Comparison of ENCODE assay signal across 29 cellular contexts in genomic region chr20:39132511-39132910, GRCh38.
DNase-seq lines count a peak whose midpoint lies in the region; ATAC-seq and TF ChIP-seq lines count a peak whose summit lies in the region.
"Had no signal": no experiment of that assay in that cellular context is flagged by ENCODE, and none has a peak within 500 bp of the region (broad histone marks: within the 10 kb centered on the region; RNA-seq: fewer than 3 reads in every experiment).

No MANE protein-coding gene starts in this region.

- no peak overlapping the region for H2BK15ac ChIP-seq in neuronal stem cell (ENCODE audit: low read length)

- no peak for TF ChIP-seq CTCF in parathyroid adenoma (IDR thresholded peaks at IDR 0.05)

- H2BK12ac ChIP-seq in neuronal stem cell (ENCODE audit: low read length) = no peak overlapping the region

- H3K4me1 ChIP-seq in neuronal stem cell (ENCODE audit: control insufficient read depth in 2 of 2, insufficient read depth in 1 of 2, low read depth in 1 of 2, low read length in 2 of 2) (peaks cover 5 to 12% of the 10 kb centered on the region in 2 donors), parathyroid adenoma (peaks cover 25% of the 10 kb centered on the region)
- H3K4me1 ChIP-seq: A549, BE2C, BLaER1, Caco-2 had no signal

- H3K4me2 ChIP-seq in neuronal stem cell (ENCODE audit: insufficient read depth, low read length, poor library complexity, severe bottlenecking) (no peak overlapping the region), parathyroid adenoma (ENCODE audit: low read length) (no peak overlapping the region)
- H3K4me2 ChIP-seq: A549; BLaER1; BLaER1 treated with 17β-estradiol and CSF1 and Interleukin-3, amounts not matched to agents 10 nM and 100 nM had no signal

- no peak overlapping the region for H2BK5ac ChIP-seq in neuronal stem cell (ENCODE audit: low read length)

- H3K9me3 ChIP-seq in neuronal stem cell (replicated peaks in 1 of 2; ENCODE audit: control insufficient read depth in 2 of 2, insufficient read depth in 1 of 2, low read depth in 1 of 2, low read length in 2 of 2) = no peaks in the 10 kb centered on the region
- no peaks in the 10 kb centered on the region for H3K9me3 ChIP-seq in parathyroid adenoma (ENCODE audit: control insufficient read depth, low read length)
- H3K9me3 ChIP-seq: A549; BE2C; BLaER1; BLaER1 treated with 17β-estradiol and CSF1 and Interleukin-3, amounts not matched to agents 10 nM and 100 nM; Caco-2 had no signal

- no peak overlapping the region for H3K14ac ChIP-seq in neuronal stem cell (ENCODE audit: low read length)

- no peak overlapping the region for H2BK120ac ChIP-seq in neuronal stem cell (ENCODE audit: low read depth, low read length)

- no CpG with 5 or more reads among the region's 5 CpGs for WGBS in neuronal stem cell (ENCODE audit: extremely low coverage in 2 of 2, insufficient read length in 2 of 2, insufficient replicate concordance in 1 of 2), 2 donors

- no peak overlapping the region for H3K9ac ChIP-seq in neuronal stem cell (ENCODE audit: low read depth, low read length, poor library complexity)
- H3K9ac ChIP-seq in parathyroid adenoma = no peak overlapping the region
- H3K9ac ChIP-seq: BLaER1; BLaER1 treated with 17β-estradiol and CSF1 and Interleukin-3, amounts not matched to agents 10 nM and 100 nM had no signal

- no peak overlapping the region for H3K4ac ChIP-seq in neuronal stem cell (ENCODE audit: low read length)

- no peak overlapping the region for H2AK5ac ChIP-seq in neuronal stem cell (ENCODE audit: low read depth, low read length)

- DNase-seq in SK-N-DZ (ENCODE audit: low spot score) = peak; percentile 92
- DNase-seq in neuronal stem cell (ENCODE audit: low spot score) = no peak
- no peak for DNase-seq in activated T-cell treated with anti-CD3 and anti-CD28 coated beads for 4 hours
- no peak for DNase-seq in SKM-1 treated with dmso at 0.1 percent for 144 hours (lab: John Stamatoyannopoulos, UW; ENCODE audit: unreplicated experiment)
- DNase-seq: 8988T; ACHN; AML-193; BE2C; C1 segment of cervical spinal cord; Caco-2; Calu3; CD4-positive, alpha-beta memory T cell; CD4-positive, alpha-beta T cell; CD4-positive, CD25-positive, alpha-beta regulatory T cell; CD8-positive, alpha-beta memory T cell; CD8-positive, alpha-beta T cell; COR-L47; DMS 273 treated with DMSO at 0.1 percent for 48 hours; DMS79; DMS79 treated with DMSO at 0.1 percent for 48 hours; DND-41; EL had no signal

- H2AFZ ChIP-seq in neuronal stem cell (ENCODE audit: low read length) (no peak overlapping the region), parathyroid adenoma (peak overlapping the region; percentile 30)

- H4K91ac ChIP-seq in neuronal stem cell (ENCODE audit: low read depth, low read length, poor library complexity) = no peak overlapping the region

- H3K36me3 ChIP-seq in neuronal stem cell (replicated peaks in 1 of 2; ENCODE audit: control insufficient read depth in 2 of 2, insufficient read depth in 2 of 2, low read length in 2 of 2) (no peaks in the 10 kb centered on the region), parathyroid adenoma (ENCODE audit: control insufficient read depth, insufficient read depth, low read length) (no peaks in the 10 kb centered on the region)
- H3K36me3 ChIP-seq: BE2C; BLaER1; BLaER1 treated with 17β-estradiol and CSF1 and Interleukin-3, amounts not matched to agents 10 nM and 100 nM had no signal

- peak overlapping the region; percentile 39 for H3K18ac ChIP-seq in neuronal stem cell (ENCODE audit: low read length)

- no peak overlapping the region for H3K23ac ChIP-seq in neuronal stem cell (ENCODE audit: low read depth, low read length, poor library complexity)

- no peaks in the 10 kb centered on the region for H3K79me1 ChIP-seq in neuronal stem cell (ENCODE audit: low read depth, low read length)

- ATAC-seq in GM18502 (IDR thresholded peaks at IDR 0.05; ENCODE audit: poor library complexity, unreplicated experiment) = no peak
- ATAC-seq: A549; CD8-positive, alpha-beta T cell had no signal

- H3K27me3 ChIP-seq in neuronal stem cell (ENCODE audit: control insufficient read depth in 3 of 3, insufficient read depth in 3 of 3, low read depth in 1 of 3, low read length in 3 of 3) (peaks cover 0 to 9% (median 0%) of the 10 kb centered on the region in 3 experiments), parathyroid adenoma (ENCODE audit: control insufficient read depth, insufficient read depth, low read length) (no peaks in the 10 kb centered on the region)
- H3K27me3 ChIP-seq: BE2C; BLaER1; BLaER1 treated with 17β-estradiol and CSF1 and Interleukin-3, amounts not matched to agents 10 nM and 100 nM had no signal

- H3K27ac ChIP-seq in neuronal stem cell (replicated peaks; ENCODE audit: low read length) (no peak overlapping the region), parathyroid adenoma (no peak overlapping the region)
- H3K27ac ChIP-seq: 22Rv1; A549; BLaER1; BLaER1 treated with 17β-estradiol and CSF1 and Interleukin-3, amounts not matched to agents 10 nM and 100 nM; C4-2B had no signal

- H4K8ac ChIP-seq in neuronal stem cell (ENCODE audit: low read depth, low read length) = no peak overlapping the region

- no peak overlapping the region for H3K4me3 ChIP-seq in neuronal stem cell (ENCODE audit: low read length in 2 of 2)
- H3K4me3 ChIP-seq in parathyroid adenoma (ENCODE audit: low read depth, low read length) = no peak overlapping the region
- H3K4me3 ChIP-seq: A549; BLaER1; BLaER1 treated with 17β-estradiol and CSF1 and Interleukin-3, amounts not matched to agents 10 nM and 100 nM had no signal

- no peaks in the 10 kb centered on the region for H3K79me2 ChIP-seq in parathyroid adenoma
